In genomic region chr3:58560771-58561311, GRCh38 we compare ENCODE assay signal across 9 cellular contexts. TPM values are rescaled to one million over a fixed set of nuclear protein-coding genes. Genes with fewer than 3 reads are reported as not detected.
DNase-seq lines count a peak whose midpoint lies in the region; ATAC-seq, FAIRE-seq and TF ChIP-seq lines count a peak whose summit lies in the region.
"Had no signal": no experiment of that assay in that cellular context is flagged by ENCODE, and none has a peak within 500 bp of the region (broad histone marks: within the 10 kb centered on the region; RNA-seq: fewer than 3 reads in every experiment).

No MANE protein-coding gene starts in this region.

- CTCF ChIA-PET in MCF 10A (lab: Yijun Ruan, JAX) = interaction anchor here (0.6 to 3.9 kb wide), 5 partner anchors 8 to 1290 kb away, joined by 3 to 23 read pairs (median 4); partner anchors contain the start of gene FAM107A

- H3K27ac ChIP-seq in breast epithelium (no peak overlapping the region), left ventricle myocardium inferior (replicated peaks) (no peak overlapping the region), ascending aorta (no peak overlapping the region)
- H3K27ac ChIP-seq: thoracic aorta had no signal

- TF ChIP-seq CTCF in MCF 10A (IDR thresholded peaks at IDR 0.05; ENCODE audit: unreplicated experiment) = peak; percentile 11
- TF ChIP-seq CTCF in breast epithelium (IDR thresholded peaks at IDR 0.05) = no peak
- TF ChIP-seq CTCF in left ventricle myocardium inferior (IDR thresholded peaks at IDR 0.05; ENCODE audit: borderline replicate concordance) = peak; percentile 42
- TF ChIP-seq CTCF in ascending aorta (IDR thresholded peaks at IDR 0.05) = no peak

- H3K36me3 ChIP-seq in breast epithelium (no peaks in the 10 kb centered on the region), left ventricle myocardium inferior (peaks cover 31% of the 10 kb centered on the region), ascending aorta (no peaks in the 10 kb centered on the region)
- H3K36me3 ChIP-seq: thoracic aorta had no signal

- TF ChIP-seq POLR2A in breast epithelium (IDR thresholded peaks at IDR 0.05) = no peak

- DNase-seq in MCF 10A (ENCODE audit: unreplicated experiment) (peak; percentile 67), breast epithelium (ENCODE audit: low spot score in 2 of 2) (no peak), SW480 (ENCODE audit: low spot score) (peak; percentile 76), left ventricle myocardium inferior (no peak), urothelium cell line (ENCODE audit: low spot score) (peak; percentile 89), ascending aorta (ENCODE audit: low spot score in 2 of 2) (no peak)
- no peak for DNase-seq in natural killer cell treated with Interleukin-12 subunit alpha and Interleukin-12 subunit beta and Interleukin-15 and Interleukin-18, amount 100 ng/mL, for 72 hours (ENCODE audit: low spot score)

- no peaks in the 10 kb centered on the region for H3K9me3 ChIP-seq in breast epithelium
- H3K9me3 ChIP-seq in left ventricle myocardium inferior (replicated peaks) = no peaks in the 10 kb centered on the region
- H3K9me3 ChIP-seq in ascending aorta = no peaks in the 10 kb centered on the region
- H3K9me3 ChIP-seq: thoracic aorta had no signal

- H3K4me1 ChIP-seq in breast epithelium (no peaks in the 10 kb centered on the region), left ventricle myocardium inferior (peaks cover 12% of the 10 kb centered on the region), ascending aorta (no peaks in the 10 kb centered on the region)

- peaks cover 20% of the 10 kb centered on the region for H3K4me1 Mint-ChIP-seq in MCF 10A (ENCODE audit: insufficient read depth, unreplicated experiment)
- no peaks in the 10 kb centered on the region for H3K4me1 Mint-ChIP-seq in natural killer cell treated with Interleukin-12 subunit alpha and Interleukin-12 subunit beta and Interleukin-15 and Interleukin-18, amount 100 ng/mL, for 72 hours (ENCODE audit: low read depth in 2 of 2)

- no peak overlapping the region for H3K4me3 Mint-ChIP-seq in MCF 10A (ENCODE audit: unreplicated experiment)
- H3K4me3 Mint-ChIP-seq in natural killer cell treated with Interleukin-12 subunit alpha and Interleukin-12 subunit beta and Interleukin-15 and Interleukin-18, amount 100 ng/mL, for 72 hours = no peak overlapping the region

- no peak for ATAC-seq in natural killer cell treated with Interleukin-12 subunit alpha and Interleukin-12 subunit beta and Interleukin-15 and Interleukin-18, amount 100 ng/mL, for 72 hours
- ATAC-seq in HG02885 (IDR thresholded peaks at IDR 0.05; ENCODE audit: poor library complexity, unreplicated experiment) = no peak

- POLR2A ChIA-PET in MCF 10A (lab: Yijun Ruan, JAX) = interaction anchor here (0.6 kb wide), 1 partner anchor 59 kb away, joined by 3 read pairs; no protein-coding TSS in a partner anchor

- H3K27ac Mint-ChIP-seq in MCF 10A (ENCODE audit: low read depth, unreplicated experiment) = no peak overlapping the region
- H3K27ac Mint-ChIP-seq in natural killer cell treated with Interleukin-12 subunit alpha and Interleukin-12 subunit beta and Interleukin-15 and Interleukin-18, amount 100 ng/mL, for 72 hours = no peak overlapping the region

- no TSS peak for BruUV-seq in MCF 10A (replicated peaks; lab: Mats Ljungman, UMichigan)

- no peak for FAIRE-seq in urothelium cell line (lab: Jason Lieb, UNC)

- no peaks in the 10 kb centered on the region for H3K9me3 Mint-ChIP-seq in MCF 10A (ENCODE audit: unreplicated experiment)
- H3K9me3 Mint-ChIP-seq in natural killer cell treated with Interleukin-12 subunit alpha and Interleukin-12 subunit beta and Interleukin-15 and Interleukin-18, amount 100 ng/mL, for 72 hours = no peaks in the 10 kb centered on the region

- H3K27me3 ChIP-seq in breast epithelium (no peaks in the 10 kb centered on the region), left ventricle myocardium inferior (ENCODE audit: low read depth) (no peaks in the 10 kb centered on the region), ascending aorta (no peaks in the 10 kb centered on the region)

- H3K36me3 Mint-ChIP-seq in MCF 10A (ENCODE audit: insufficient read depth, unreplicated experiment) = no peaks in the 10 kb centered on the region
- no peaks in the 10 kb centered on the region for H3K36me3 Mint-ChIP-seq in natural killer cell treated with Interleukin-12 subunit alpha and Interleukin-12 subunit beta and Interleukin-15 and Interleukin-18, amount 100 ng/mL, for 72 hours

- H3K4me3 ChIP-seq in breast epithelium (no peak overlapping the region), left ventricle myocardium inferior (no peak overlapping the region), ascending aorta (no peak overlapping the region)
- H3K4me3 ChIP-seq: thoracic aorta had no signal

- peaks cover 4% of the 10 kb centered on the region for H3K27me3 Mint-ChIP-seq in MCF 10A (ENCODE audit: insufficient read depth, unreplicated experiment)
- H3K27me3 Mint-ChIP-seq in natural killer cell treated with Interleukin-12 subunit alpha and Interleukin-12 subunit beta and Interleukin-15 and Interleukin-18, amount 100 ng/mL, for 72 hours = peaks cover 3% of the 10 kb centered on the region in 2 donors

- intact Hi-C loops in MCF 10A (cut with micrococcal nuclease) = loop anchor here (2.0 kb wide), 1 partner anchor 70 kb away; no protein-coding TSS in a partner anchor
- intact Hi-C loops in breast epithelium (cut with DNase I; ENCODE audit: low total_unique reads) = no loop called here
- intact Hi-C loops in left ventricle myocardium inferior (cut with micrococcal nuclease) = no loop called here
- intact Hi-C loops in ascending aorta (cut with DNase I) = no loop called here

RNA-seq across cellular contexts. Expression of gene FAM107A, which starts 16.4 kb away (rescaled TPM):
- total RNA-seq in MCF 10A (2022) = not detected in 2 replicates
- 10 to 100 TPM; 17.7 to 64.5 (median 31.9) TPM for total RNA-seq in breast epithelium
- 115 TPM for total RNA-seq in left ventricle myocardium inferior
- total RNA-seq in natural killer cell treated with Interleukin-12 subunit alpha and Interleukin-12 subunit beta and Interleukin-15 and Interleukin-18, amount 100 ng/mL, for 72 hours = not detected
- 93.4 TPM for total RNA-seq in ascending aorta

RNA-seq across cellular contexts. Expression of gene ACOX2, which starts 23.9 kb away (rescaled TPM):
- total RNA-seq in MCF 10A (2022) = 4.3 and 14.4 TPM in 2 replicates
- 10 to 100 TPM; 12.1 to 31.5 (median 17.6) TPM for total RNA-seq in breast epithelium
- 37.2 TPM for total RNA-seq in left ventricle myocardium inferior
- not detected for total RNA-seq in natural killer cell treated with Interleukin-12 subunit alpha and Interleukin-12 subunit beta and Interleukin-15 and Interleukin-18, amount 100 ng/mL, for 72 hours
- 32.6 TPM for total RNA-seq in ascending aorta

Comparison
In these comparisons a context has a peak if more than half of its experiments do, and no peak if none do; other contexts are left out.
1. DNase-seq: peak in MCF 10A (single experiment), SW480 (single experiment) and urothelium cell line (single experiment); none in breast epithelium (0 of 2), left ventricle myocardium inferior (single experiment), natural killer cell treated with Interleukin-12 subunit alpha and Interleukin-12 subunit beta and Interleukin-15 and Interleukin-18, amount 100 ng/mL, for 72 hours (single experiment) and ascending aorta (0 of 2).
2. CTCF ChIP-seq: peak in MCF 10A (single experiment) and left ventricle myocardium inferior (single experiment); none in breast epithelium (0 of 3) and ascending aorta (0 of 3).
3. RNA of gene FAM107A, which starts 16.4 kb away (total RNA-seq): 115 TPM in left ventricle myocardium inferior (single experiment), 93.4 TPM in ascending aorta (single experiment) and 17.7 to 64.5 TPM in breast epithelium; not detected in MCF 10A and not detected in natural killer cell treated with Interleukin-12 subunit alpha and Interleukin-12 subunit beta and Interleukin-15 and Interleukin-18, amount 100 ng/mL, for 72 hours; every median in the first group is over 10 times any median in the second.